1 cellular context compared by ENCODE assay signal in the genomic region with DNA sequence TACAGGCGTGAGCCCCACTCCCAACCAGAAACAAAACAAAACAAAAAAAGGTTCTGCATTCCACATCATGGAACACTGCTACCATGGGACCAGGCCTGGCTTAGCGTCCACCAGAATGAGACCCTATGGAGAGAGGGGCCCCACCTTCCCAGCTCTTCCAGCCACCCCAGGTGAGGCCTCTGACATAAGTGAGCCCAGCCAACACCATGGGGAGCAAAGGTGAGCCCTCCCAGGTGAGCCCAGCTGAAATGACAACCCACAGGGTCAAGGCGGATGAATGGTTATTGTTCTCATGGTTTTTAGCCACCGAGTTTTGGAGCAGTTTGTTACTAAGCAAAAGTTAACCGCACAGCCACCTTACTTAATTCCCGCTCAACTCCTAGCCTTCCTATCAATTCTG.
TF ChIP-seq lines count a peak whose summit lies in the region.

No MANE protein-coding gene starts in this region.

TF ChIP-seq in IMR-90, 13 proteins besides CTCF, POLR2A, EP300 and RAD21:
- TF ChIP-seq RCOR1 (IDR thresholded peaks at IDR 0.05; ENCODE audit: insufficient replicate concordance, low read length), result no peak
- TF ChIP-seq, protein P1, sequence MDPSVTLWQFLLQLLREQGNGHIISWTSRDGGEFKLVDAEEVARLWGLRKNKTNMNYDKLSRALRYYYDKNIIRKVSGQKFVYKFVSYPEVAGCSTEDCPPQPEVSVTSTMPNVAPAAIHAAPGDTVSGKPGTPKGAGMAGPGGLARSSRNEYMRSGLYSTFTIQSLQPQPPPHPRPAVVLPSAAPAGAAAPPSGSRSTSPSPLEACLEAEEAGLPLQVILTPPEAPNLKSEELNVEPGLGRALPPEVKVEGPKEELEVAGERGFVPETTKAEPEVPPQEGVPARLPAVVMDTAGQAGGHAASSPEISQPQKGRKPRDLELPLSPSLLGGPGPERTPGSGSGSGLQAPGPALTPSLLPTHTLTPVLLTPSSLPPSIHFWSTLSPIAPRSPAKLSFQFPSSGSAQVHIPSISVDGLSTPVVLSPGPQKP (IDR thresholded peaks at IDR 0.05; ENCODE audit: borderline replicate concordance, low read depth, low read length), result no peak
- TF ChIP-seq CEBPB (IDR thresholded peaks at IDR 0.05; ENCODE audit: low read depth, low read length), result no peak
- TF ChIP-seq MAFK (IDR thresholded peaks at IDR 0.05; ENCODE audit: low read depth, low read length), result no peak
- no peak for TF ChIP-seq NFE2L2 (IDR thresholded peaks at IDR 0.05; ENCODE audit: low read depth, low read length)
- TF ChIP-seq MXI1 (IDR thresholded peaks at IDR 0.05; ENCODE audit: borderline replicate concordance, low read depth, low read length), result no peak
- no peak for TF ChIP-seq MAZ (IDR thresholded peaks at IDR 0.05; ENCODE audit: borderline replicate concordance, low read depth, low read length)
- no peak for TF ChIP-seq RFX5 (IDR thresholded peaks at IDR 0.05; ENCODE audit: low read depth, low read length)
- TF ChIP-seq BHLHE40 (IDR thresholded peaks at IDR 0.05; ENCODE audit: low read depth, low read length), result no peak
- no peak for TF ChIP-seq SMC3 (IDR thresholded peaks at IDR 0.05; ENCODE audit: low read depth, low read length)
- no peak for TF ChIP-seq FOS (IDR thresholded peaks at IDR 0.05; ENCODE audit: low read depth, low read length)
- no peak for TF ChIP-seq CHD1 (IDR thresholded peaks at IDR 0.05; ENCODE audit: low read depth, low read length)
- TF ChIP-seq, protein P2, sequence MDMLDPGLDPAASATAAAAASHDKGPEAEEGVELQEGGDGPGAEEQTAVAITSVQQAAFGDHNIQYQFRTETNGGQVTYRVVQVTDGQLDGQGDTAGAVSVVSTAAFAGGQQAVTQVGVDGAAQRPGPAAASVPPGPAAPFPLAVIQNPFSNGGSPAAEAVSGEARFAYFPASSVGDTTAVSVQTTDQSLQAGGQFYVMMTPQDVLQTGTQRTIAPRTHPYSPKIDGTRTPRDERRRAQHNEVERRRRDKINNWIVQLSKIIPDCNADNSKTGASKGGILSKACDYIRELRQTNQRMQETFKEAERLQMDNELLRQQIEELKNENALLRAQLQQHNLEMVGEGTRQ (IDR thresholded peaks at IDR 0.05; ENCODE audit: low read depth, low read length), result no peak
